ENCODE assay signal across 19 cellular contexts in the genomic region with DNA sequence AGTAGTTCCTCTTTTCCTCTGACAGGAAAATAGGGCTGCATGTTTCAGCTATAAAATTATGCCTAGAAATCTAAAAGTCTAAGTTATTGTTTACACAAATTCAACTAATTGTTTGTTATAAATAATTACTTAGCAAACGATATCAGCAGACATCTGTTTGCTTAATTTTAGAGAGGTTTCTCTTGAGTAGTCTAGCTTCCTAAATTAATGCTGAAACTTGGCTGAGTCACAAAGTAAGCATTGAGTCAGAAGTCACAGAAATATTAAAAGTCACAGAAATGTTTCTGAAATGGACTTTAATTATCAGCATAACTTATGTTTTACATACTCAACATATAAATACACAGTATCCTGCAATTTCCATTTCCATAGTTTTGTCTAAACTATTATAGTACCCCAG.
A peak's percentile ranks its signal among the peaks of the same experiment; 100 is the strongest.
DNase-seq lines count a peak whose midpoint lies in the region; ATAC-seq and TF ChIP-seq lines count a peak whose summit lies in the region.
"Had no signal": no experiment of that assay in that cellular context is flagged by ENCODE, and none has a peak within 500 bp of the region (broad histone marks: within the 10 kb centered on the region; RNA-seq: fewer than 3 reads in every experiment).

No MANE protein-coding gene starts in this region.

- H3K4me3 ChIP-seq in HCT116 (replicated peaks in 1 of 2; ENCODE audit: low read depth in 1 of 2, low read length in 2 of 2), result no peak overlapping the region
- H3K4me3 ChIP-seq in LNCaP clone FGC (ENCODE audit: low read depth, low read length), result no peak overlapping the region
- no peak overlapping the region for H3K4me3 ChIP-seq in choroid plexus epithelial cell (ENCODE audit: low read depth, low read length)
- H3K4me3 ChIP-seq in left lung, result no peak overlapping the region

- H3K36me3 ChIP-seq in HCT116 (ENCODE audit: control insufficient read depth in 1 of 2, insufficient read depth in 2 of 2, low read length in 2 of 2) (no peaks in the 10 kb centered on the region), left lung (no peaks in the 10 kb centered on the region)

- no peak for TF ChIP-seq POLR2A in HCT116 (IDR thresholded peaks at IDR 0.05; ENCODE audit: borderline replicate concordance, extremely low read depth, insufficient read depth, insufficient read length)

- POLR2A ChIA-PET in HCT116 (lab: Charles Lee), result no interaction called here

- H3K27me3 ChIP-seq in HCT116 (ENCODE audit: insufficient read depth, low read length) (no peaks in the 10 kb centered on the region), left lung (no peaks in the 10 kb centered on the region)

- no peak for ATAC-seq in HCT116
- ATAC-seq in left lung, result peak; percentile 62
- ATAC-seq: SK-N-SH treated with all-trans-retinoic acid at 6 μM for 48 hours had no signal

- no peak overlapping the region for H3K9ac ChIP-seq in HCT116 (ENCODE audit: low read length)

- H4K20me1 ChIP-seq in HCT116 (ENCODE audit: insufficient read depth), result no peaks in the 10 kb centered on the region

- TF ChIP-seq RAD21 in HCT116 (IDR thresholded peaks at IDR 0.05; ENCODE audit: low read depth), result no peak

- H3K4me1 ChIP-seq in HCT116 (ENCODE audit: control insufficient read depth in 1 of 2, insufficient read depth in 2 of 2, low read length in 2 of 2) (0 out of 4 replicates have a peak, but pooled peaks cover 0 to 5% of the 10 kb centered on the region in 2 experiments), left lung (no peaks in the 10 kb centered on the region)

- CTCF ChIA-PET in HCT116 (lab: Charles Lee), result no interaction called here

- no peak for DNase-seq in HCT116 (ENCODE audit: low read depth, low spot score)
- DNase-seq in LNCaP clone FGC (ENCODE audit: low read depth), result peak; percentile 28
- peak; percentile 4 for DNase-seq in choroid plexus epithelial cell (ENCODE audit: low read depth)
- no peak for DNase-seq in left lung
- DNase-seq in KBM-7, result no peak
- no peak for DNase-seq in stimulated activated CD8-positive, alpha-beta memory T cell treated with anti-CD3 and anti-CD28 coated beads, Interleukin-4, amount 100 ng/mL, for 48 hours
- no peak for DNase-seq in COLO668 (lab: John Stamatoyannopoulos, UW; ENCODE audit: unreplicated experiment)
- DNase-seq: Calu3; CD4-positive, CD25-positive, alpha-beta regulatory T cell; DND-41; HCEC 1CT; NCI-H1048; NCI-H1436 treated with DMSO at 0.1 percent for 48 hours; NCI-H2081 treated with DMSO at 0.1 percent for 48 hours; NCI-H510A; NCI-H82; SHP77 treated with DMSO at 0.1 percent for 48 hours had no signal

- no peaks in the 10 kb centered on the region for H3K79me2 ChIP-seq in HCT116 (ENCODE audit: insufficient read depth, low read length)

- no peaks in the 10 kb centered on the region; a peak in 1 of 4 replicates for H3K9me3 ChIP-seq in HCT116 (ENCODE audit: control insufficient read depth in 1 of 2, insufficient read depth in 1 of 2, low read depth in 1 of 2, low read length in 2 of 2)
- H3K9me3 ChIP-seq in left lung, result peaks cover 0 to 5% of the 10 kb centered on the region in 2 donors

- H3K27ac ChIP-seq in HCT116 (ENCODE audit: low read depth, low read length) (no peak overlapping the region), left lung (no peak overlapping the region)
- H3K27ac ChIP-seq: HL-60 had no signal

- RAD21 ChIA-PET in HCT116 (lab: Charles Lee; ENCODE audit: low non-redundant PET in 1 of 2, low total read pairs in 2 of 2, uncharacterized antibody in 2 of 2, unreplicated experiment in 2 of 2), result no interaction called here

- H3K4me2 ChIP-seq in HCT116 (ENCODE audit: low read length), result no peak overlapping the region

- BruUV-seq in HCT116 (replicated peaks; lab: Mats Ljungman, UMichigan), result no TSS peak

- H2AFZ ChIP-seq in HCT116 (ENCODE audit: low read depth, low read length, poor library complexity, severe bottlenecking), result no peak overlapping the region

- intact Hi-C loops in HCT116 (cut with micrococcal nuclease) (no loop called here), left lung (cut with DNase I) (no loop called here)

- H3K9me2 ChIP-seq in HCT116 (ENCODE audit: insufficient read depth), result no peaks in the 10 kb centered on the region

- in situ Hi-C loops in KBM-7 (cut with MboI; ENCODE audit: low pct_unique_long_range_greater_than_20kb, low sequenced_read_pairs), result no loop called here

- TF ChIP-seq CTCF in HCT116 (IDR thresholded peaks at IDR 0.05 in 2 of 3, conservative IDR thresholded peaks at IDR 0.05 in 1 of 3; ENCODE audit: borderline replicate concordance in 1 of 3, insufficient read depth in 1 of 3, low read depth in 2 of 3, low read length in 2 of 3) (no peak), LNCaP clone FGC (IDR thresholded peaks at IDR 0.05; ENCODE audit: control insufficient read depth, extremely low read depth, insufficient read depth) (no peak), choroid plexus epithelial cell (conservative IDR thresholded peaks at IDR 0.05; ENCODE audit: low read depth, low read length) (no peak), left lung (IDR thresholded peaks at IDR 0.05) (no peak)

TF ChIP-seq in HCT116, 20 proteins besides CTCF, POLR2A, EP300 and RAD21:
- no peak for TF ChIP-seq CBX3 (IDR thresholded peaks at IDR 0.05; ENCODE audit: low read depth)
- peak; percentile 34; the same call in 1 of the 2 replicates for TF ChIP-seq FOSL1 (IDR thresholded peaks at IDR 0.05; ENCODE audit: low read depth)
- TF ChIP-seq JUND (IDR thresholded peaks at IDR 0.05), result peak; percentile 22; the same call in 1 of the 2 replicates

Comparison
In these comparisons a context has a peak if more than half of its experiments do, and no peak if none do; other contexts are left out.
1. DNase-seq: peak in LNCaP clone FGC (single experiment) and choroid plexus epithelial cell (single experiment); none in HCT116 (single experiment), left lung (0 of 2), KBM-7 (single experiment), stimulated activated CD8-positive, alpha-beta memory T cell treated with anti-CD3 and anti-CD28 coated beads, Interleukin-4, amount 100 ng/mL, for 48 hours (single experiment) and COLO668 (single experiment).